ENCODE assay signal across 1 cellular context in the genomic region with DNA sequence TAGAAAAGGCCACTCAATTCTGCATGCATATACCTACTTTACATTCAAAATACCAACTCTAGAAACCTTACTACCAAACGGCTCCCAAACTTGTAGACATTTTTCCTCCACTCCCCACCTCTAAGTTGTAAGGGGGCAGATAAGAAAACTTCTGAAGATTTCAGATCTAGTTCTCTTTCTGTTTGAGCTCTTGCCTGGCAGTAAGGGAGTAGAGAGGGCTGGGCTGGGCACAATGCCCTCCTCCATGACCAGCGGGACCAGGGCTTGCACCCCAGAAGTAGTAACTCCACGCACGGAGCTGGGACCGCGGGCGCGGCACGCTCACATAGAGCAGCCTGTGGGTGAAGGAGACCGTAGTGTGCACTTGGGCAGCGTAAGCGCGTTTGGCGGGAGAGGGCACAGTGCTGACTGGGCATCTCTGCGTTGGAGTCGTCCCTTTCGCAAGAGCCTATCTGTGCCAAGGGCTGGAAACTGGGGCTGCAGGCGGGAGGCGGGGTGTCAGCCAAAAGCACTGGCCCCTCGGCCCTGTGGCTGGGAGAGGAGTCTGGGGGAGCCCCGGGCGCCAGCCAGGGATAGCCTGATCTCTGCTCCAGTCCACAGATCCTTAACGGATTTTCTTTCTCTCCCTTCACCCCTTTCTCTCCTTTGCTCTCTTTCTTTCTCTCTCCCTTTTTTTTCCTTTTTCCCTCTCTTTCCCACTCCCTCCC.
TF ChIP-seq lines count a peak whose summit lies in the region.

No MANE protein-coding gene starts in this region.

TF ChIP-seq in SK-N-SH, 30 proteins besides CTCF, POLR2A, EP300 and RAD21 (continued from another document):
- TF ChIP-seq, protein P1, sequence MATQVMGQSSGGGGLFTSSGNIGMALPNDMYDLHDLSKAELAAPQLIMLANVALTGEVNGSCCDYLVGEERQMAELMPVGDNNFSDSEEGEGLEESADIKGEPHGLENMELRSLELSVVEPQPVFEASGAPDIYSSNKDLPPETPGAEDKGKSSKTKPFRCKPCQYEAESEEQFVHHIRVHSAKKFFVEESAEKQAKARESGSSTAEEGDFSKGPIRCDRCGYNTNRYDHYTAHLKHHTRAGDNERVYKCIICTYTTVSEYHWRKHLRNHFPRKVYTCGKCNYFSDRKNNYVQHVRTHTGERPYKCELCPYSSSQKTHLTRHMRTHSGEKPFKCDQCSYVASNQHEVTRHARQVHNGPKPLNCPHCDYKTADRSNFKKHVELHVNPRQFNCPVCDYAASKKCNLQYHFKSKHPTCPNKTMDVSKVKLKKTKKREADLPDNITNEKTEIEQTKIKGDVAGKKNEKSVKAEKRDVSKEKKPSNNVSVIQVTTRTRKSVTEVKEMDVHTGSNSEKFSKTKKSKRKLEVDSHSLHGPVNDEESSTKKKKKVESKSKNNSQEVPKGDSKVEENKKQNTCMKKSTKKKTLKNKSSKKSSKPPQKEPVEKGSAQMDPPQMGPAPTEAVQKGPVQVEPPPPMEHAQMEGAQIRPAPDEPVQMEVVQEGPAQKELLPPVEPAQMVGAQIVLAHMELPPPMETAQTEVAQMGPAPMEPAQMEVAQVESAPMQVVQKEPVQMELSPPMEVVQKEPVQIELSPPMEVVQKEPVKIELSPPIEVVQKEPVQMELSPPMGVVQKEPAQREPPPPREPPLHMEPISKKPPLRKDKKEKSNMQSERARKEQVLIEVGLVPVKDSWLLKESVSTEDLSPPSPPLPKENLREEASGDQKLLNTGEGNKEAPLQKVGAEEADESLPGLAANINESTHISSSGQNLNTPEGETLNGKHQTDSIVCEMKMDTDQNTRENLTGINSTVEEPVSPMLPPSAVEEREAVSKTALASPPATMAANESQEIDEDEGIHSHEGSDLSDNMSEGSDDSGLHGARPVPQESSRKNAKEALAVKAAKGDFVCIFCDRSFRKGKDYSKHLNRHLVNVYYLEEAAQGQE (IDR thresholded peaks at IDR 0.05; ENCODE audit: low read depth, low read length), result no peak
- no peak for TF ChIP-seq RXRA (IDR thresholded peaks at IDR 0.05; ENCODE audit: borderline replicate concordance, low read depth)
- TF ChIP-seq, protein P2, sequence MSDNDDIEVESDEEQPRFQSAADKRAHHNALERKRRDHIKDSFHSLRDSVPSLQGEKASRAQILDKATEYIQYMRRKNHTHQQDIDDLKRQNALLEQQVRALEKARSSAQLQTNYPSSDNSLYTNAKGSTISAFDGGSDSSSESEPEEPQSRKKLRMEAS (IDR thresholded peaks at IDR 0.05; ENCODE audit: low read depth), result no peak
